13 cellular contexts compared by ENCODE assay signal in genomic region chr2:57877811-57878572, GRCh38.
A peak's percentile ranks its signal among the peaks of the same experiment; 100 is the strongest.
DNase-seq lines count a peak whose midpoint lies in the region; ATAC-seq, FAIRE-seq and TF ChIP-seq lines count a peak whose summit lies in the region.
"Had no signal": no experiment of that assay in that cellular context is flagged by ENCODE, and none has a peak within 500 bp of the region (broad histone marks: within the 10 kb centered on the region; RNA-seq: fewer than 3 reads in every experiment).

No MANE protein-coding gene starts in this region.

- H3K9ac ChIP-seq in GM23248: no peak overlapping the region

- H3K36me3 ChIP-seq in GM23248 (ENCODE audit: low read depth) (no peaks in the 10 kb centered on the region), pancreas (no peaks in the 10 kb centered on the region)

- in situ Hi-C loops in GM23248 (cut with MboI): no loop called here

- TF ChIP-seq CTCF in pancreas (IDR thresholded peaks at IDR 0.05) (no peak), lower leg skin (IDR thresholded peaks at IDR 0.05) (no peak)

- intact Hi-C loops in pancreas (cut with DNase I): no loop called here
- intact Hi-C loops in lower leg skin (cut with DNase I; ENCODE audit: low total_unique reads): no loop called here

- H3K27me3 ChIP-seq in GM23248 (replicated peaks; ENCODE audit: insufficient read depth) (no peaks in the 10 kb centered on the region), pancreas (no peaks in the 10 kb centered on the region)

- no peak for DNase-seq in GM23248
- DNase-seq in NCI-H2081 (lab: John Stamatoyannopoulos, UW): peak; percentile 22 to 88
- peak; percentile 36 for DNase-seq in SW480 (ENCODE audit: low spot score)
- DNase-seq in pancreas: no peak
- DNase-seq in lower leg skin (ENCODE audit: low spot score in 2 of 2): no peak
- DNase-seq: activated CD4-positive, alpha-beta T cell treated with anti-CD3 and anti-CD28 coated beads, Interleukin-2, amount 50 U/mL, for 4 hours; activated naive CD4-positive, alpha-beta T cell; CD4-positive, CD25-positive, alpha-beta regulatory T cell; natural killer cell; T-helper 1 cell had no signal

- H3K4me2 ChIP-seq in GM23248 (ENCODE audit: unreplicated experiment): no peak overlapping the region

- H2AFZ ChIP-seq in GM23248: 0 out of 2 replicates have a peak overlapping the region, but pooled peaks have one; percentile 16

- peaks cover 26% of the 10 kb centered on the region for H3K4me1 ChIP-seq in GM23248 (ENCODE audit: insufficient read depth)
- peaks cover 0 to 4% (median 0%) of the 10 kb centered on the region in 3 donors for H3K4me1 ChIP-seq in pancreas

- TF ChIP-seq POLR2A in lower leg skin (IDR thresholded peaks at IDR 0.05): no peak

- no peaks in the 10 kb centered on the region for H3K9me2 ChIP-seq in GM23248 (ENCODE audit: insufficient read depth)

- no peaks in the 10 kb centered on the region for H3K9me3 ChIP-seq in GM23248 (ENCODE audit: low read depth)
- no peaks in the 10 kb centered on the region for H3K9me3 ChIP-seq in pancreas

- peaks cover 16% of the 10 kb centered on the region for H3F3A ChIP-seq in GM23248 (ENCODE audit: insufficient read depth)

- H3K4me3 ChIP-seq in GM23248 (no peak overlapping the region), pancreas (peak overlapping the region in 2 of 4 donors; percentile 12 to 22), lower leg skin (ENCODE audit: low read depth, poor library complexity, severe bottlenecking) (no peak overlapping the region)

- H3K79me2 ChIP-seq in GM23248 (ENCODE audit: insufficient read depth): no peaks in the 10 kb centered on the region

- ATAC-seq in pancreas (peak in 3 of 4 donors; percentile 22 to 54 (median 37)), GM21447 (IDR thresholded peaks at IDR 0.05; ENCODE audit: unreplicated experiment) (no peak), GM21786 (IDR thresholded peaks at IDR 0.05; ENCODE audit: unreplicated experiment) (no peak), GM18520 (IDR thresholded peaks at IDR 0.05; ENCODE audit: unreplicated experiment) (no peak)
- ATAC-seq: natural killer cell had no signal

- 37 to 38% methylated on average over 5 of the region's 5 CpGs for WGBS in GM23248 (ENCODE audit: low coverage in 1 of 2, low lambda C conversion rate in 2 of 2, missing lambda C conversion rate in 2 of 2), 2 experiments
- WGBS in pancreas, 2 donors: 18 to 27% methylated on average over 5 of the region's 5 CpGs
- 60 to 72% methylated on average over 5 of the region's 5 CpGs for WGBS in lower leg skin, 2 donors

- H4K20me1 ChIP-seq in GM23248 (ENCODE audit: insufficient read depth): no peaks in the 10 kb centered on the region

- H3K27ac ChIP-seq in GM23248 (no peak overlapping the region), pancreas (no peak overlapping the region)

- no peak for FAIRE-seq in pancreas (lab: Jason Lieb, UNC)

Comparison
In these comparisons a context has a peak if more than half of its experiments do, and no peak if none do; other contexts are left out.
1. DNase-seq: peak in NCI-H2081 (2 of 2) and SW480 (single experiment); none in GM23248 (single experiment), pancreas (0 of 6) and lower leg skin (0 of 2).
2. ATAC-seq: peak in pancreas (3 of 4); none in GM21447 (single experiment), GM21786 (single experiment) and GM18520 (single experiment).